In genomic region chr16:86363836-86364618, GRCh38 we compare ENCODE assay signal across 24 cellular contexts.
A peak's percentile ranks its signal among the peaks of the same experiment; 100 is the strongest.
DNase-seq lines count a peak whose midpoint lies in the region; ATAC-seq, FAIRE-seq and TF ChIP-seq lines count a peak whose summit lies in the region.
"Had no signal": no experiment of that assay in that cellular context is flagged by ENCODE, and none has a peak within 500 bp of the region (broad histone marks: within the 10 kb centered on the region; RNA-seq: fewer than 3 reads in every experiment).

No MANE protein-coding gene starts in this region.

- H4K20me1 ChIP-seq in astrocyte (ENCODE audit: insufficient read depth, low read length) = no peaks in the 10 kb centered on the region

- no peak for DNase-seq in AG04450 (ENCODE audit: low read depth, low spot score)
- peak; percentile 55 for DNase-seq in astrocyte (ENCODE audit: low read depth)
- no peak for DNase-seq in posterior vena cava (ENCODE audit: low spot score)
- no peak for DNase-seq in HuH-7 (ENCODE audit: low spot score)
- DNase-seq: ACHN; activated naive CD4-positive, alpha-beta T cell treated with anti-CD3 and anti-CD28 coated beads, Interleukin-2, amount 50 U/mL, for 16 hours; activated T-cell treated with anti-CD3 and anti-CD28 coated beads, Interleukin-2, amount 50 U/mL, for 72 hours; effector memory CD4-positive, alpha-beta T cell; H7; NCI-H1092 treated with DMSO at 0.1 percent for 48 hours; NCI-H2081; psoas muscle; RPMI8226; stimulated activated CD4-positive, alpha-beta T cell treated with anti-CD3 and anti-CD28 coated beads, Interleukin-12 subunit alpha, Interleukin-12 subunit beta, amount 100 ng/mL, for 4 hours had no signal

- TF ChIP-seq CTCF in AG04450 (IDR thresholded peaks at IDR 0.05; ENCODE audit: low read depth, low read length) (no peak), HEK293 (tag by site-specific recombination; IDR thresholded peaks at IDR 0.05) (no peak), astrocyte (IDR thresholded peaks at IDR 0.05; ENCODE audit: insufficient read depth, low read depth, low read length) (no peak)

- H3K9me3 ChIP-seq in AG04450 (ENCODE audit: control insufficient read depth, insufficient read depth, low read length) (no peaks in the 10 kb centered on the region), HEK293 (ENCODE audit: control insufficient read depth, insufficient read depth, low read depth, low read length) (no peaks in the 10 kb centered on the region), astrocyte (ENCODE audit: insufficient read depth, low read depth, low read length) (no peaks in the 10 kb centered on the region), mesodermal cell (ENCODE audit: control insufficient read depth, low read length) (no peaks in the 10 kb centered on the region)
- H3K9me3 ChIP-seq: psoas muscle, suprapubic skin had no signal

- H3K4me3 ChIP-seq in AG04450 (ENCODE audit: low read depth, low read length) = no peak overlapping the region
- no peak overlapping the region for H3K4me3 ChIP-seq in HEK293 (ENCODE audit: low read depth, low read length)
- H3K4me3 ChIP-seq in astrocyte (ENCODE audit: insufficient read depth, low read depth, low read length) = no peak overlapping the region
- H3K4me3 ChIP-seq in mesodermal cell (ENCODE audit: extremely low read depth, insufficient read depth, low read length, poor library complexity, severe bottlenecking) = no peak overlapping the region
- H3K4me3 ChIP-seq: GM12878, psoas muscle, suprapubic skin had no signal

- H3K27me3 ChIP-seq in AG04450 (ENCODE audit: control insufficient read depth, insufficient read depth, low read length) = no peaks in the 10 kb centered on the region
- H3K27me3 ChIP-seq in astrocyte (ENCODE audit: insufficient read depth, low read length) = peaks cover 3% of the 10 kb centered on the region

- H3K9ac ChIP-seq in astrocyte (ENCODE audit: low read length) = no peak overlapping the region

- intact Hi-C loops in posterior vena cava (cut with DNase I) = no loop called here

- H3K4me2 ChIP-seq in astrocyte (ENCODE audit: low read length) = no peak overlapping the region

- peaks cover 12% of the 10 kb centered on the region for H3K4me1 Mint-ChIP-seq in astrocyte (ENCODE audit: low read depth, unreplicated experiment)
- no peaks in the 10 kb centered on the region for H3K4me1 Mint-ChIP-seq in activated T-helper 17 cell treated with anti-CD3 and anti-CD28 coated beads, Interleukin-2, amount 50 U/mL, for 72 hours
- H3K4me1 Mint-ChIP-seq: neural crest cell had no signal

- 82 to 84% methylated on average over 9 to 12 of the region's 13 CpGs for WGBS in mesodermal cell (ENCODE audit: insufficient coverage in 2 of 2), 2 experiments

- H3K9me3 Mint-ChIP-seq in astrocyte (ENCODE audit: unreplicated experiment) = peaks cover 6% of the 10 kb centered on the region
- H3K9me3 Mint-ChIP-seq in activated T-helper 17 cell treated with anti-CD3 and anti-CD28 coated beads, Interleukin-2, amount 50 U/mL, for 72 hours = no peaks in the 10 kb centered on the region
- H3K9me3 Mint-ChIP-seq: neural crest cell had no signal

- H3K27me3 Mint-ChIP-seq in astrocyte (ENCODE audit: low read depth, unreplicated experiment) = peaks cover 38% of the 10 kb centered on the region
- peaks cover 7% of the 10 kb centered on the region for H3K27me3 Mint-ChIP-seq in activated T-helper 17 cell treated with anti-CD3 and anti-CD28 coated beads, Interleukin-2, amount 50 U/mL, for 72 hours

- POLR2A ChIA-PET in AG04450 (lab: Yijun Ruan, JAX) = interaction anchor here (0.9 to 1.3 kb wide), 3 partner anchors 95 to 145 kb away, joined by 3 to 5 read pairs (median 3); partner anchors contain the start of gene FOXF1
- POLR2A ChIA-PET in HEK293 (lab: Yijun Ruan, JAX) = no interaction called here

- H3K27ac ChIP-seq in AG04450 (ENCODE audit: low read depth, low read length) (peak overlapping the region; percentile 73), HEK293 (ENCODE audit: extremely low read depth, low read depth, low read length) (no peak overlapping the region), astrocyte (ENCODE audit: low read depth, low read length) (no peak overlapping the region), mesodermal cell (ENCODE audit: low read depth, low read length, severe bottlenecking) (peak overlapping the region; percentile 47)
- H3K27ac ChIP-seq: C4-2B, psoas muscle, suprapubic skin had no signal

- H3K36me3 Mint-ChIP-seq in astrocyte (ENCODE audit: low read depth, unreplicated experiment) = no peaks in the 10 kb centered on the region
- no peaks in the 10 kb centered on the region for H3K36me3 Mint-ChIP-seq in activated T-helper 17 cell treated with anti-CD3 and anti-CD28 coated beads, Interleukin-2, amount 50 U/mL, for 72 hours (ENCODE audit: low read depth)

- peaks cover 5% of the 10 kb centered on the region; the same call in 1 of the 2 replicates for H3K4me1 ChIP-seq in HEK293 (ENCODE audit: control insufficient read depth, insufficient read depth, low read length)
- H3K4me1 ChIP-seq in astrocyte (ENCODE audit: insufficient read depth, low read length) = peaks cover 19% of the 10 kb centered on the region
- H3K4me1 ChIP-seq in mesodermal cell (ENCODE audit: control insufficient read depth, insufficient read depth, low read length, poor library complexity, severe bottlenecking) = peaks cover 10% of the 10 kb centered on the region
- H3K4me1 ChIP-seq: psoas muscle, suprapubic skin had no signal

- peak overlapping the region; percentile 35 for H3K27ac Mint-ChIP-seq in astrocyte (ENCODE audit: unreplicated experiment)
- no peak overlapping the region for H3K27ac Mint-ChIP-seq in activated T-helper 17 cell treated with anti-CD3 and anti-CD28 coated beads, Interleukin-2, amount 50 U/mL, for 72 hours
- H3K27ac Mint-ChIP-seq: activated T-cell treated with anti-CD3 and anti-CD28 coated beads, Interleukin-2, amount 50 U/mL, for 72 hours had no signal

- ATAC-seq in activated T-helper 17 cell treated with anti-CD3 and anti-CD28 coated beads, Interleukin-2, amount 50 U/mL, for 72 hours (replicated peaks) = no peak
- ATAC-seq in GM19463 (IDR thresholded peaks at IDR 0.05; ENCODE audit: unreplicated experiment) = no peak
- ATAC-seq: activated T-cell treated with anti-CD3 and anti-CD28 coated beads, Interleukin-2, amount 50 U/mL, for 72 hours; GM12878; left lobe of liver; psoas muscle had no signal

- FAIRE-seq in astrocyte (lab: Jason Lieb, UNC) = no peak
- FAIRE-seq: GM12878, TTC549 had no signal

- no peaks in the 10 kb centered on the region for H3K79me2 ChIP-seq in astrocyte (ENCODE audit: insufficient read depth, low read length)

- H2AFZ ChIP-seq in astrocyte (ENCODE audit: low read depth, low read length) = no peak overlapping the region

- H3K36me3 ChIP-seq in HEK293 (ENCODE audit: control insufficient read depth in 2 of 2, insufficient read depth in 1 of 2, low read length in 2 of 2) (no peaks in the 10 kb centered on the region), astrocyte (ENCODE audit: insufficient read depth, low read length) (no peaks in the 10 kb centered on the region), mesodermal cell (ENCODE audit: control insufficient read depth, insufficient read depth, low read length) (no peaks in the 10 kb centered on the region)
- H3K36me3 ChIP-seq: suprapubic skin had no signal

- CTCF ChIA-PET in AG04450 (lab: Charles Lee) = no interaction called here
- CTCF ChIA-PET in HEK293 (lab: Yijun Ruan, JAX) = interaction anchor here (1.2 to 2.1 kb wide), 2 partner anchors 111 to 154 kb away, joined by 3 to 8 read pairs; no protein-coding TSS in a partner anchor

- H3K4me3 Mint-ChIP-seq in astrocyte (ENCODE audit: unreplicated experiment) = no peak overlapping the region
- no peak overlapping the region for H3K4me3 Mint-ChIP-seq in activated T-helper 17 cell treated with anti-CD3 and anti-CD28 coated beads, Interleukin-2, amount 50 U/mL, for 72 hours
- H3K4me3 Mint-ChIP-seq: activated T-cell treated with anti-CD3 and anti-CD28 coated beads, Interleukin-2, amount 50 U/mL, for 72 hours; neural crest cell had no signal

TF ChIP-seq in HEK293, 187 proteins besides CTCF, POLR2A, EP300 and RAD21 (continues in another document):
- no peak for TF ChIP-seq ZNF670 (tag by site-specific recombination; IDR thresholded peaks at IDR 0.05; ENCODE audit: low read depth)
- no peak for TF ChIP-seq ZNF560 (tag by site-specific recombination; IDR thresholded peaks at IDR 0.05; ENCODE audit: borderline replicate concordance)
- no peak for TF ChIP-seq ZSCAN23 (tag by site-specific recombination; IDR thresholded peaks at IDR 0.05)
- TF ChIP-seq KLF10 (tag by site-specific recombination; IDR thresholded peaks at IDR 0.05) = no peak
- peak; percentile 91 for TF ChIP-seq ZNF843 (tag by site-specific recombination; IDR thresholded peaks at IDR 0.05)
- TF ChIP-seq INSM2 (tag by site-specific recombination; IDR thresholded peaks at IDR 0.05) = 0 out of 2 replicates have a peak, but pooled peaks have one; percentile 33
- TF ChIP-seq ZNF626 (tag by site-specific recombination; IDR thresholded peaks at IDR 0.05) = no peak
- TF ChIP-seq GLI4 (tag by site-specific recombination; IDR thresholded peaks at IDR 0.05) = no peak
- TF ChIP-seq SCRT1 (tag by site-specific recombination; IDR thresholded peaks at IDR 0.05; ENCODE audit: borderline replicate concordance) = peak; percentile 60; the same call in 1 of the 2 replicates
- TF ChIP-seq, protein P1, sequence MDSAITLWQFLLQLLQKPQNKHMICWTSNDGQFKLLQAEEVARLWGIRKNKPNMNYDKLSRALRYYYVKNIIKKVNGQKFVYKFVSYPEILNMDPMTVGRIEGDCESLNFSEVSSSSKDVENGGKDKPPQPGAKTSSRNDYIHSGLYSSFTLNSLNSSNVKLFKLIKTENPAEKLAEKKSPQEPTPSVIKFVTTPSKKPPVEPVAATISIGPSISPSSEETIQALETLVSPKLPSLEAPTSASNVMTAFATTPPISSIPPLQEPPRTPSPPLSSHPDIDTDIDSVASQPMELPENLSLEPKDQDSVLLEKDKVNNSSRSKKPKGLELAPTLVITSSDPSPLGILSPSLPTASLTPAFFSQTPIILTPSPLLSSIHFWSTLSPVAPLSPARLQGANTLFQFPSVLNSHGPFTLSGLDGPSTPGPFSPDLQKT (IDR thresholded peaks at IDR 0.05; ENCODE audit: borderline replicate concordance, low read depth, low read length) = no peak
- peak; percentile 80; the same call in 1 of the 2 replicates for TF ChIP-seq TRIM28 (IDR thresholded peaks at IDR 0.05; ENCODE audit: borderline replicate concordance, low read length)

Comparison
In these comparisons a context has a peak if more than half of its experiments do, and no peak if none do; other contexts are left out.
1. H3K27ac ChIP-seq: peak in AG04450 (single experiment) and mesodermal cell (single experiment); none in HEK293 (single experiment) and astrocyte (single experiment).